1 cellular context compared by ENCODE assay signal in genomic region chr19:44356383-44357111, GRCh38.
TF ChIP-seq lines count a peak whose summit lies in the region.

Gene ZNF112 (minus strand): TSS chr19:44356680. CDS start chr19:44340539, 16,141 bp downstream.

TF ChIP-seq in K562, 482 proteins besides CTCF, POLR2A, EP300 and RAD21 (continued from another document):
- TF ChIP-seq HMGXB4 (CRISPR knock-in tag; IDR thresholded peaks at IDR 0.05) = no peak
- TF ChIP-seq ZNF444 (CRISPR knock-in tag; IDR thresholded peaks at IDR 0.05) = no peak
- no peak for TF ChIP-seq WHSC1 (IDR thresholded peaks at IDR 0.05; ENCODE audit: low read length)
- peak; percentile 52 for TF ChIP-seq RBFOX2 (IDR thresholded peaks at IDR 0.05; ENCODE audit: low read depth, low read length)
- no peak for TF ChIP-seq ZC3H8 (IDR thresholded peaks at IDR 0.05)
- 0 out of 2 replicates have a peak, but pooled peaks have one; percentile 36 for TF ChIP-seq ELF2 (CRISPR knock-in tag; IDR thresholded peaks at IDR 0.05)
- peak; percentile 69; the same call in 1 of the 2 replicates for TF ChIP-seq ZNF143 (CRISPR knock-in tag; IDR thresholded peaks at IDR 0.05)
- TF ChIP-seq SAFB2 (IDR thresholded peaks at IDR 0.05; ENCODE audit: borderline replicate concordance, low read depth, low read length, severe bottlenecking) = no peak
- TF ChIP-seq XRCC5 (IDR thresholded peaks at IDR 0.05; ENCODE audit: low read depth, low read length) = no peak
- TF ChIP-seq POLR2AphosphoS5 (IDR thresholded peaks at IDR 0.05; ENCODE audit: control insufficient read depth, insufficient read depth, low read depth, low read length) = no peak
- TF ChIP-seq HSF4 (CRISPR knock-in tag; IDR thresholded peaks at IDR 0.05; ENCODE audit: borderline replicate concordance) = no peak
- TF ChIP-seq ZNF354B (CRISPR knock-in tag; IDR thresholded peaks at IDR 0.05) = no peak
- TF ChIP-seq ZNF212 (CRISPR knock-in tag; IDR thresholded peaks at IDR 0.05) = no peak
- no peak for TF ChIP-seq USF1 (CRISPR knock-in tag; IDR thresholded peaks at IDR 0.05)
- TF ChIP-seq ZNF668 (CRISPR knock-in tag; IDR thresholded peaks at IDR 0.05) = no peak
- TF ChIP-seq ZNF717 (CRISPR knock-in tag; IDR thresholded peaks at IDR 0.05) = no peak
